Comparison of ENCODE assay signal across 8 cellular contexts in genomic region chr1:15175324-15176094, GRCh38. TPM values are rescaled to one million over a fixed set of nuclear protein-coding genes. Genes with fewer than 3 reads are reported as not detected.
DNase-seq lines count a peak whose midpoint lies in the region; ATAC-seq, FAIRE-seq and TF ChIP-seq lines count a peak whose summit lies in the region.
"Not testable (repeated sequence)": the region's sequence is repeated elsewhere in the genome, so short reads cannot be mapped to it uniquely, and the experiment has no call there.
"Had no signal": no experiment of that assay in that cellular context is flagged by ENCODE, and none has a peak within 500 bp of the region (broad histone marks: within the 10 kb centered on the region; RNA-seq: fewer than 3 reads in every experiment).

No MANE protein-coding gene starts in this region.

- not testable (repeated sequence) for TF ChIP-seq CTCF in A549 (IDR thresholded peaks at IDR 0.05); RWPE2 (IDR thresholded peaks at IDR 0.05; ENCODE audit: poor library complexity, severe bottlenecking); endothelial cell (IDR thresholded peaks at IDR 0.05; ENCODE audit: unreplicated experiment)

- TF ChIP-seq EP300 in A549 (IDR thresholded peaks at IDR 0.05), result not testable (repeated sequence)

- not testable (repeated sequence) for H3K4me3 ChIP-seq in A549; RWPE2 (ENCODE audit: severe bottlenecking)

- TF ChIP-seq RAD21 in A549 (conservative IDR thresholded peaks at IDR 0.05 in 1 of 2, IDR thresholded peaks at IDR 0.05 in 1 of 2), result not testable (repeated sequence)

- not testable (repeated sequence) for H3K4me2 ChIP-seq in A549

- CTCF ChIA-PET in A549 (lab: Yijun Ruan, JAX), result interaction anchor here (0.9 to 3.3 kb wide), 6 partner anchors 14 to 97 kb away, joined by 3 to 11 read pairs (median 4); no protein-coding TSS in a partner anchor

- DNase-seq in A549 (ENCODE audit: low read depth in 1 of 2, low spot score in 1 of 2); RWPE2 (ENCODE audit: low spot score); endothelial cell (ENCODE audit: low spot score): not testable (repeated sequence)
- DNase-seq in activated naive CD8-positive, alpha-beta T cell treated with anti-CD3 and anti-CD28 coated beads, Interleukin-2, amount 50 U/mL, for 24 hours, result peak; percentile 31
- DNase-seq in stimulated activated CD4-positive, alpha-beta T cell treated with anti-CD3 and anti-CD28 coated beads, Interleukin-15, amount 100 ng/mL, for 24 hours, result peak; percentile 15

- H3K27ac ChIP-seq in A549 (peak overlapping the region; percentile 82 to 88; a peak in 3 of 6 replicates), RWPE2 (ENCODE audit: poor library complexity, severe bottlenecking) (peak overlapping the region; percentile 92)

- not testable (repeated sequence) for H3K27me3 ChIP-seq in RWPE2 (ENCODE audit: insufficient read depth, poor library complexity, severe bottlenecking)

- H3K27me3 Mint-ChIP-seq in activated naive CD8-positive, alpha-beta T cell treated with anti-CD3 and anti-CD28 coated beads, Interleukin-2, amount 50 U/mL, for 24 hours, result peaks cover 35% of the 10 kb centered on the region
- H3K27me3 Mint-ChIP-seq in endothelial cell (ENCODE audit: unreplicated experiment), result peaks cover 10% of the 10 kb centered on the region

- WGBS in A549 (ENCODE audit: missing lambda C conversion rate), result 92% methylated on average over 6 of the region's 6 CpGs

- not testable (repeated sequence) for H3K27ac Mint-ChIP-seq in activated naive CD8-positive, alpha-beta T cell treated with anti-CD3 and anti-CD28 coated beads, Interleukin-2, amount 50 U/mL, for 24 hours
- H3K27ac Mint-ChIP-seq in endothelial cell (ENCODE audit: unreplicated experiment), result peak overlapping the region; percentile 55

- not testable (repeated sequence) for H3K4me3 Mint-ChIP-seq in activated naive CD8-positive, alpha-beta T cell treated with anti-CD3 and anti-CD28 coated beads, Interleukin-2, amount 50 U/mL, for 24 hours
- peak overlapping the region; percentile 3 for H3K4me3 Mint-ChIP-seq in endothelial cell (ENCODE audit: unreplicated experiment)

- peaks cover 30% of the 10 kb centered on the region for H3K4me1 Mint-ChIP-seq in activated naive CD8-positive, alpha-beta T cell treated with anti-CD3 and anti-CD28 coated beads, Interleukin-2, amount 50 U/mL, for 24 hours
- peaks cover 67% of the 10 kb centered on the region for H3K4me1 Mint-ChIP-seq in endothelial cell (ENCODE audit: unreplicated experiment)

- not testable (repeated sequence) for H3K36me3 Mint-ChIP-seq in activated naive CD8-positive, alpha-beta T cell treated with anti-CD3 and anti-CD28 coated beads, Interleukin-2, amount 50 U/mL, for 24 hours (ENCODE audit: low read depth); endothelial cell (ENCODE audit: low read depth, unreplicated experiment)

- POLR2A ChIA-PET in A549 (lab: Yijun Ruan, JAX), result interaction anchor here (1.1 kb wide), 1 partner anchor 17 kb away, joined by 4 read pairs; no protein-coding TSS in a partner anchor

- not testable (repeated sequence) for H3K9me3 Mint-ChIP-seq in activated naive CD8-positive, alpha-beta T cell treated with anti-CD3 and anti-CD28 coated beads, Interleukin-2, amount 50 U/mL, for 24 hours; endothelial cell (ENCODE audit: unreplicated experiment)

- H3K4me1 ChIP-seq in A549 (peaks cover 83% of the 10 kb centered on the region), RWPE2 (ENCODE audit: insufficient read depth, poor library complexity, severe bottlenecking) (peaks cover 48% of the 10 kb centered on the region)

- H3K9me3 ChIP-seq in A549; RWPE2 (ENCODE audit: severe bottlenecking): not testable (repeated sequence)

- not testable (repeated sequence) for FAIRE-seq in A549 (lab: Jason Lieb, UNC)

- not testable (repeated sequence) for H3K36me3 ChIP-seq in RWPE2 (ENCODE audit: low read depth)

- TF ChIP-seq POLR2A in A549 (IDR thresholded peaks at IDR 0.05; ENCODE audit: low read length), result not testable (repeated sequence)

- not testable (repeated sequence) for ATAC-seq in A549; RWPE2 (ENCODE audit: low read depth); activated naive CD8-positive, alpha-beta T cell treated with anti-CD3 and anti-CD28 coated beads, Interleukin-2, amount 50 U/mL, for 24 hours
- ATAC-seq in GM21786 (IDR thresholded peaks at IDR 0.05; ENCODE audit: unreplicated experiment) (peak; percentile 25), HG03460 (IDR thresholded peaks at IDR 0.05; ENCODE audit: unreplicated experiment) (peak; percentile 35)

RNA-seq across cellular contexts. Expression of gene TMEM51, which starts 22.0 kb away (rescaled TPM):
- polyA plus RNA-seq in A549 (2011; rRNA removed), result 14.3 and 20.0 TPM in 2 replicates
- 21.8 and 26.3 TPM in 2 replicates for polyA plus RNA-seq in A549 (2012; cell fraction: cytosol; rRNA removed)
- 34.5 and 38.7 TPM in 2 replicates for polyA plus RNA-seq in A549 (2012; cell fraction: nucleus; rRNA removed)
- polyA plus RNA-seq in A549 (2017; fragmentation: RNase III; extraction: RNeasy Plus Mini Kit Qiagen cat#74134 plus additional on column Dnase treatment), result 20.9 to 24.2 TPM (median 22.8 TPM) in 3 replicates
- polyA minus RNA-seq in A549 (2011; rRNA and poly(A)+ RNA removed), result 8.4 and 9.5 TPM in 2 replicates
- total RNA-seq in endothelial cell (ENCODE audit: unreplicated experiment), result 23.5 TPM
- polyA plus RNA-seq: CD8-positive, alpha-beta memory T cell had no signal
